Comparison of ENCODE assay signal across 8 cellular contexts in the genomic region with DNA sequence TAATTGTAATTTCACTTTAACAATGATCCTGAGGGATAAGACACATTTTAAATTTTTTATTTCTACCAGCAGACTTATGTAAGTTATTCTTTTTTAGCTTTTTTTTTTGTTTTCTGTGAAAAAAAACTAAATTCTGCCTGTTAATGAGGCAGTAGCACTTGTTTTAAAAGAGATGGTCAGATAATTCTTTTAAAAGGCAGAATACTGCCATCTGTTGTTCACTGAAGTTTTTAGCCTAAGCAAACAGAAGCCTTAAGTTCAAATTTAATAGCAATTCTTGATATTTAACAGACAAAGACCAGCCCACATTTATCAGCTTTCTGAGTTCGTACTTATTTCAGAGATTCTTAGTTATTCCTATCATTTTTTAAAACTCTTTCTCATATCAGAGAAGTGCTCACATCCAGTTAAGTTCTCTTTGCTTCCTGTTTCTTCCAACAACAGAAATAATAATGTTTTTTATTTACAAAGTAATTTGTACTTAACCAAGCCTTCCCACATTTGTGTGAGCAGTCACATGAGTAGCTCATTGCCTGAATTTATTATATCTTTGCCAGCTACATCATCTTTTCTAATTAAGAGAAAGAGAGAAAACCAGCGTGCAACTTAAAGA.
A peak's percentile ranks its signal among the peaks of the same experiment; 100 is the strongest.
DNase-seq lines count a peak whose midpoint lies in the region; ATAC-seq and TF ChIP-seq lines count a peak whose summit lies in the region.

No MANE protein-coding gene starts in this region.

- H3K4me3 ChIP-seq in body of pancreas (no peak overlapping the region), testis (no peak overlapping the region)

- WGBS in body of pancreas, 2 donors, result 32 to 33% methylated on average over 2 of the region's 2 CpGs
- 43 to 46% methylated on average over 2 of the region's 2 CpGs for WGBS in testis, 2 donors

- H3K27me3 ChIP-seq in body of pancreas, result no peaks in the 10 kb centered on the region
- H3K27me3 ChIP-seq in testis, result no peaks in the 10 kb centered on the region

- peak in 5 of 7 experiments; percentile 22 to 46 (median 42) for TF ChIP-seq CTCF in body of pancreas (IDR thresholded peaks at IDR 0.05)
- peak in 1 of 3 experiments; percentile 36 for TF ChIP-seq CTCF in testis (IDR thresholded peaks at IDR 0.05)

- peak; percentile 4 for DNase-seq in Caki2 (ENCODE audit: low read depth)
- DNase-seq in NCI-H1092 (lab: John Stamatoyannopoulos, UW), result peak; percentile 13
- DNase-seq in body of pancreas, result no peak
- DNase-seq in kidney tubule cell (ENCODE audit: low spot score), result peak; percentile 45
- DNase-seq in GF-D8 (lab: John Stamatoyannopoulos, UW), result no peak
- no peak for DNase-seq in activated CD4-positive, CD25-positive, alpha-beta regulatory T cell (lab: John Stamatoyannopoulos, UW)
- no peak for DNase-seq in testis
- no peak for DNase-seq in activated T-cell treated with anti-CD3 and anti-CD28 coated beads for 4 hours

- no peaks in the 10 kb centered on the region for H3K4me1 ChIP-seq in body of pancreas
- H3K4me1 ChIP-seq in testis, result no peaks in the 10 kb centered on the region

- TF ChIP-seq POLR2A in body of pancreas (IDR thresholded peaks at IDR 0.05) (no peak), testis (IDR thresholded peaks at IDR 0.05) (no peak)

- peak overlapping the region in 2 of 4 donors; percentile 20 to 49 for H3K27ac ChIP-seq in body of pancreas
- no peak overlapping the region for H3K27ac ChIP-seq in testis

- H3K36me3 ChIP-seq in body of pancreas (replicated peaks in 1 of 2; ENCODE audit: insufficient read depth in 1 of 2, low read depth in 2 of 2) (no peaks in the 10 kb centered on the region), testis (ENCODE audit: low read depth, missing control alignments) (no peaks in the 10 kb centered on the region)

- intact Hi-C loops in body of pancreas (cut with DNase I) (no loop called here), testis (cut with DNase I; ENCODE audit: low total_unique reads) (no loop called here)

- in situ Hi-C loops in Caki2 (cut with HindIII; ENCODE audit: low pct_unique_long_range_greater_than_20kb, low sequenced_read_pairs), result no loop called here

- H3K9me3 ChIP-seq in body of pancreas (no peaks in the 10 kb centered on the region), testis (no peaks in the 10 kb centered on the region)

- ATAC-seq in body of pancreas, result no peak

Comparison
In these comparisons a context has a peak if more than half of its experiments do, and no peak if none do; other contexts are left out.
1. DNase-seq: peak in Caki2 (single experiment), NCI-H1092 (single experiment) and kidney tubule cell (single experiment); none in body of pancreas (0 of 4), GF-D8 (single experiment), activated CD4-positive, CD25-positive, alpha-beta regulatory T cell (0 of 4), testis (single experiment) and activated T-cell treated with anti-CD3 and anti-CD28 coated beads for 4 hours (single experiment).